37 cellular contexts compared by ENCODE assay signal in the genomic region with DNA sequence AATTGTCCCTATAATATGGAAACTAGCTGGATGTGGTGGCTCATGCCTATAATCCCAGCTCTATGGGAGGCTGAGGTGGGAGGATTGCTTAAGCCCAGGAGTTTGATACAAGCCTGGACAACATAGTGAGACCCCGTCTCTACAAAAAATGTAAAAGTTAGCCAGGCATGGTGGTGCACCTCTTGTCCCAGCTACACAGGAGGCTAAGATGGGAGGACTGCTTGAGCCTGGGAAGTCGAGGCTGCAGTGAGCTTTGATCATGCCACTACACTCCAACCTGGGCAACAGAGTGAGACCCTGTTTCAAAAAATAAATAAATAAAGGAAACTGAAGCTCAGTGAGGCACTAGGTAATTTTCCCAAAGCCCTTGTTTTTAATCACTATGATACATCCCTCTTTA.
"Had no signal": no experiment of that assay in that cellular context is flagged by ENCODE, and none has a peak within 500 bp of the region (broad histone marks: within the 10 kb centered on the region; RNA-seq: fewer than 3 reads in every experiment).

No MANE protein-coding gene starts in this region.

- H3K9me3 Mint-ChIP-seq: activated naive CD4-positive, alpha-beta T cell treated with anti-CD3 and anti-CD28 coated beads for 36 hours; activated naive CD4-positive, alpha-beta T cell treated with anti-CD3 and anti-CD28 coated beads, Interleukin-2, amount 10 ng/mL, durations not matched to agents 7 days and 5 days; activated naive CD4-positive, alpha-beta T cell treated with anti-CD3 and anti-CD28 coated beads, Interleukin-2, amount 50 U/mL, for 24 hours; activated naive CD4-positive, alpha-beta T cell treated with anti-CD3 and anti-CD28 coated beads, Interleukin-2, amount 50 U/mL, for 72 hours; activated naive CD8-positive, alpha-beta T cell treated with anti-CD3 and anti-CD28 coated beads for 36 hours; activated naive CD8-positive, alpha-beta T cell treated with anti-CD3 and anti-CD28 coated beads, Interleukin-2, amount 10 ng/mL, durations not matched to agents 7 days and 5 days; activated naive CD8-positive, alpha-beta T cell treated with anti-CD3 and anti-CD28 coated beads, Interleukin-2, amount 50 U/mL, for 24 hours; activated T-cell treated with anti-CD3 and anti-CD28 coated beads, Interleukin-2, amount 50 U/mL, for 24 hours; activated T-cell treated with anti-CD3 and anti-CD28 coated beads, Interleukin-2, amount 50 U/mL, for 4 hours; activated T-cell treated with anti-CD3 and anti-CD28 coated beads, Interleukin-2, amount 50 U/mL, for 72 hours; activated T-helper 1 cell treated with anti-CD3 and anti-CD28 coated beads, Interleukin-12 subunit alpha, Interleukin-12 subunit beta, Interleukin-2, Interleukin-4 antibody, amounts not matched to agents 30 ng/mL and 10 ng/mL and 1 ng/mL, durations not matched to agents 14 hours and 24 hours and 36 hours; activated T-helper 17 cell treated with anti-CD3 and anti-CD28 coated beads, Interleukin-2, amount 50 U/mL, for 72 hours; activated T-helper 2 cell treated with anti-CD3 and anti-CD28 coated beads, Interferon-gamma antibody, Interleukin-2, Interleukin-4, amounts not matched to agents 10 μg/mL and 5 μg/mL and 100 μg/mL, durations not matched to agents 14 hours and 24 hours and 36 hours; brain; central memory CD8-positive, alpha-beta T cell had no signal

- DNase-seq: activated effector memory CD4-positive, alpha-beta T cell treated with anti-CD3 and anti-CD28 coated beads, Interleukin-2, amount 50 U/mL, for 16 hours; activated effector memory CD4-positive, alpha-beta T cell treated with Interleukin-2 at 50 U/mL for 16 hours; activated gamma-delta T cell; activated gamma-delta T cell treated with Interleukin-2 at 50 U/mL for 16 hours; activated naive CD4-positive, alpha-beta T cell; activated naive CD4-positive, alpha-beta T cell treated with anti-CD3 and anti-CD28 coated beads for 36 hours; activated naive CD4-positive, alpha-beta T cell treated with anti-CD3 and anti-CD28 coated beads, Interleukin-2, amount 10 ng/mL, durations not matched to agents 7 days and 5 days; activated naive CD4-positive, alpha-beta T cell treated with anti-CD3 and anti-CD28 coated beads, Interleukin-2, amount 50 U/mL, for 16 hours; activated naive CD4-positive, alpha-beta T cell treated with Interleukin-2 at 50 U/mL for 16 hours; activated naive CD8-positive, alpha-beta T cell treated with anti-CD3 and anti-CD28 coated beads for 36 hours; activated naive CD8-positive, alpha-beta T cell treated with anti-CD3 and anti-CD28 coated beads, Interleukin-2, amount 10 ng/mL, durations not matched to agents 7 days and 5 days; activated naive CD8-positive, alpha-beta T cell treated with anti-CD3 and anti-CD28 coated beads, Interleukin-2, amount 50 U/mL, for 24 hours; activated T-cell treated with anti-CD3 and anti-CD28 coated beads, Interleukin-2, amount 50 U/mL, for 24 hours; activated T-cell treated with anti-CD3 and anti-CD28 coated beads, Interleukin-2, amount 50 U/mL, for 4 hours; activated T-cell treated with anti-CD3 and anti-CD28 coated beads, Interleukin-2, amount 50 U/mL, for 48 hours; activated T-cell treated with anti-CD3 and anti-CD28 coated beads, Interleukin-2, amount 50 U/mL, for 72 hours; adrenal gland; amniotic stem cell; amygdala; anterior cingulate cortex; aorta; body of pancreas; brain microvascular endothelial cell; caudate nucleus; central memory CD4-positive, alpha-beta T cell; cerebellar nuclear complex had no signal

- H3K4me1 ChIP-seq: adrenal gland, ascending aorta, body of pancreas, breast epithelium had no signal

- ATAC-seq: activated naive CD4-positive, alpha-beta T cell treated with anti-CD3 and anti-CD28 coated beads, Interleukin-2, amount 50 U/mL, for 72 hours; activated naive CD8-positive, alpha-beta T cell treated with anti-CD3 and anti-CD28 coated beads, Interleukin-2, amount 50 U/mL, for 24 hours; activated T-cell treated with anti-CD3 and anti-CD28 coated beads, Interleukin-2, amount 50 U/mL, for 4 hours; activated T-cell treated with anti-CD3 and anti-CD28 coated beads, Interleukin-2, amount 50 U/mL, for 72 hours; activated T-helper 17 cell treated with anti-CD3 and anti-CD28 coated beads, Interleukin-2, amount 50 U/mL, for 72 hours; body of pancreas had no signal

- H3K4me3 ChIP-seq: adrenal gland, ascending aorta, body of pancreas, breast epithelium, cardiac muscle cell had no signal

- H3K4me1 Mint-ChIP-seq: activated naive CD4-positive, alpha-beta T cell treated with anti-CD3 and anti-CD28 coated beads, Interleukin-2, amount 10 ng/mL, durations not matched to agents 7 days and 5 days; activated naive CD8-positive, alpha-beta T cell treated with anti-CD3 and anti-CD28 coated beads, Interleukin-2, amount 10 ng/mL, durations not matched to agents 7 days and 5 days; brain; central memory CD8-positive, alpha-beta T cell had no signal

- H3K9me3 ChIP-seq: adrenal gland, ascending aorta, body of pancreas, breast epithelium had no signal

- H3K4me3 Mint-ChIP-seq: activated naive CD4-positive, alpha-beta T cell treated with anti-CD3 and anti-CD28 coated beads for 36 hours; activated naive CD4-positive, alpha-beta T cell treated with anti-CD3 and anti-CD28 coated beads, Interleukin-2, amount 10 ng/mL, durations not matched to agents 7 days and 5 days; activated naive CD4-positive, alpha-beta T cell treated with anti-CD3 and anti-CD28 coated beads, Interleukin-2, amount 50 U/mL, for 24 hours; activated naive CD8-positive, alpha-beta T cell; activated naive CD8-positive, alpha-beta T cell treated with anti-CD3 and anti-CD28 coated beads for 36 hours; activated naive CD8-positive, alpha-beta T cell treated with anti-CD3 and anti-CD28 coated beads, Interleukin-2, amount 10 ng/mL, durations not matched to agents 7 days and 5 days; activated naive CD8-positive, alpha-beta T cell treated with anti-CD3 and anti-CD28 coated beads, Interleukin-2, amount 50 U/mL, for 24 hours; activated T-cell treated with anti-CD3 and anti-CD28 coated beads, Interleukin-2, amount 50 U/mL, for 24 hours; activated T-cell treated with anti-CD3 and anti-CD28 coated beads, Interleukin-2, amount 50 U/mL, for 4 hours; activated T-cell treated with anti-CD3 and anti-CD28 coated beads, Interleukin-2, amount 50 U/mL, for 72 hours; activated T-helper 1 cell treated with anti-CD3 and anti-CD28 coated beads, Interleukin-12 subunit alpha, Interleukin-12 subunit beta, Interleukin-2, Interleukin-4 antibody, amounts not matched to agents 30 ng/mL and 10 ng/mL and 1 ng/mL, durations not matched to agents 14 hours and 24 hours and 36 hours; activated T-helper 17 cell treated with anti-CD3 and anti-CD28 coated beads, Interleukin-2, amount 50 U/mL, for 72 hours; brain; central memory CD8-positive, alpha-beta T cell had no signal

- H3K27ac Mint-ChIP-seq: activated naive CD4-positive, alpha-beta T cell treated with anti-CD3 and anti-CD28 coated beads for 36 hours; activated naive CD4-positive, alpha-beta T cell treated with anti-CD3 and anti-CD28 coated beads, Interleukin-2, amount 10 ng/mL, durations not matched to agents 7 days and 5 days; activated naive CD4-positive, alpha-beta T cell treated with anti-CD3 and anti-CD28 coated beads, Interleukin-2, amount 50 U/mL, for 24 hours; activated naive CD4-positive, alpha-beta T cell treated with anti-CD3 and anti-CD28 coated beads, Interleukin-2, amount 50 U/mL, for 72 hours; activated naive CD8-positive, alpha-beta T cell; activated naive CD8-positive, alpha-beta T cell treated with anti-CD3 and anti-CD28 coated beads for 36 hours; activated naive CD8-positive, alpha-beta T cell treated with anti-CD3 and anti-CD28 coated beads, Interleukin-2, amount 10 ng/mL, durations not matched to agents 7 days and 5 days; activated naive CD8-positive, alpha-beta T cell treated with anti-CD3 and anti-CD28 coated beads, Interleukin-2, amount 50 U/mL, for 24 hours; activated T-cell treated with anti-CD3 and anti-CD28 coated beads, Interleukin-2, amount 50 U/mL, for 24 hours; activated T-cell treated with anti-CD3 and anti-CD28 coated beads, Interleukin-2, amount 50 U/mL, for 72 hours; activated T-helper 1 cell treated with anti-CD3 and anti-CD28 coated beads, Interleukin-12 subunit alpha, Interleukin-12 subunit beta, Interleukin-2, Interleukin-4 antibody, amounts not matched to agents 30 ng/mL and 10 ng/mL and 1 ng/mL, durations not matched to agents 14 hours and 24 hours and 36 hours; activated T-helper 17 cell treated with anti-CD3 and anti-CD28 coated beads, Interleukin-2, amount 50 U/mL, for 72 hours; activated T-helper 2 cell treated with anti-CD3 and anti-CD28 coated beads, Interferon-gamma antibody, Interleukin-2, Interleukin-4, amounts not matched to agents 10 μg/mL and 5 μg/mL and 100 μg/mL, durations not matched to agents 14 hours and 24 hours and 36 hours; brain had no signal

- H3K27me3 Mint-ChIP-seq: activated naive CD4-positive, alpha-beta T cell treated with anti-CD3 and anti-CD28 coated beads, Interleukin-2, amount 10 ng/mL, durations not matched to agents 7 days and 5 days; activated naive CD4-positive, alpha-beta T cell treated with anti-CD3 and anti-CD28 coated beads, Interleukin-2, amount 50 U/mL, for 24 hours; activated naive CD8-positive, alpha-beta T cell; activated naive CD8-positive, alpha-beta T cell treated with anti-CD3 and anti-CD28 coated beads for 36 hours; activated naive CD8-positive, alpha-beta T cell treated with anti-CD3 and anti-CD28 coated beads, Interleukin-2, amount 10 ng/mL, durations not matched to agents 7 days and 5 days; activated naive CD8-positive, alpha-beta T cell treated with anti-CD3 and anti-CD28 coated beads, Interleukin-2, amount 50 U/mL, for 24 hours; activated T-cell treated with anti-CD3 and anti-CD28 coated beads, Interleukin-2, amount 50 U/mL, for 24 hours; activated T-helper 17 cell treated with anti-CD3 and anti-CD28 coated beads, Interleukin-2, amount 50 U/mL, for 72 hours; brain; central memory CD8-positive, alpha-beta T cell had no signal

- H3K27ac ChIP-seq: adrenal gland, ascending aorta, body of pancreas, brain microvascular endothelial cell, breast epithelium, cardiac muscle cell had no signal
